In genomic region chr22:49301398-49302149, GRCh38 we compare ENCODE assay signal across 21 cellular contexts.
DNase-seq lines count a peak whose midpoint lies in the region; ATAC-seq and TF ChIP-seq lines count a peak whose summit lies in the region.
"Had no signal": no experiment of that assay in that cellular context is flagged by ENCODE, and none has a peak within 500 bp of the region (broad histone marks: within the 10 kb centered on the region; RNA-seq: fewer than 3 reads in every experiment).

No MANE protein-coding gene starts in this region.

- H3K27me3 ChIP-seq in left lung (peaks cover 0 to 52% of the 10 kb centered on the region in 2 donors), suprapubic skin (peaks cover 43% of the 10 kb centered on the region)
- H3K27me3 ChIP-seq: colonic mucosa had no signal

- H3K4me3 Mint-ChIP-seq in activated CD8-positive, alpha-beta T cell treated with anti-CD3 and anti-CD28 coated beads, Interleukin-2, amount 10 ng/mL, durations not matched to agents 7 days and 5 days: no peak overlapping the region
- no peak overlapping the region for H3K4me3 Mint-ChIP-seq in activated CD8-positive, alpha-beta T cell treated with anti-CD3 and anti-CD28 coated beads for 36 hours
- H3K4me3 Mint-ChIP-seq: activated CD4-positive, alpha-beta T cell treated with anti-CD3 and anti-CD28 coated beads, Interleukin-2, amount 10 ng/mL, durations not matched to agents 7 days and 5 days; brain; stimulated activated naive B cell treated with anti-CD40 and anti-IgM and Interleukin-4, amounts not matched to agents 10 μg/mL and 1 μg/mL and 100 μg/mL, for 72 hours; T-cell had no signal

- H3K9me3 ChIP-seq in left lung: no peaks in the 10 kb centered on the region
- H3K9me3 ChIP-seq in suprapubic skin: no peaks in the 10 kb centered on the region
- H3K9me3 ChIP-seq: A549, Caco-2, colonic mucosa, heart left ventricle had no signal

- H3K27ac Mint-ChIP-seq in activated CD8-positive, alpha-beta T cell treated with anti-CD3 and anti-CD28 coated beads, Interleukin-2, amount 10 ng/mL, durations not matched to agents 7 days and 5 days: no peak overlapping the region
- H3K27ac Mint-ChIP-seq in activated CD8-positive, alpha-beta T cell treated with anti-CD3 and anti-CD28 coated beads for 36 hours: no peak overlapping the region
- H3K27ac Mint-ChIP-seq: activated CD4-positive, alpha-beta T cell treated with anti-CD3 and anti-CD28 coated beads, Interleukin-2, amount 10 ng/mL, durations not matched to agents 7 days and 5 days; brain; stimulated activated naive B cell treated with anti-CD40 and anti-IgM and Interleukin-4, amounts not matched to agents 10 μg/mL and 1 μg/mL and 100 μg/mL, for 72 hours; T-cell had no signal

- TF ChIP-seq EP300 in suprapubic skin (IDR thresholded peaks at IDR 0.05): no peak

- DNase-seq in activated CD8-positive, alpha-beta T cell treated with anti-CD3 and anti-CD28 coated beads, Interleukin-2, amount 10 ng/mL, durations not matched to agents 7 days and 5 days: peak; percentile 14
- DNase-seq in activated CD8-positive, alpha-beta T cell treated with anti-CD3 and anti-CD28 coated beads for 36 hours: no peak
- DNase-seq in RPMI8226 (peak; percentile 29), left lung (peak; percentile 26 to 73), suprapubic skin (ENCODE audit: low spot score in 2 of 2) (peak; percentile 51 to 74), superior temporal gyrus (ENCODE audit: extremely low spot score) (no peak), NCI-H187 treated with DMSO at 0.1 percent for 48 hours (lab: John Stamatoyannopoulos, UW) (no peak), medulla oblongata (ENCODE audit: extremely low spot score) (no peak)
- DNase-seq: activated CD4-positive, alpha-beta T cell treated with anti-CD3 and anti-CD28 coated beads, Interleukin-2, amount 10 ng/mL, durations not matched to agents 7 days and 5 days; Caco-2; KBM-7; NCI-H1694; NCI-H2227 treated with DMSO at 0.1 percent for 48 hours; stimulated activated naive B cell treated with anti-CD40 and anti-IgM and Interleukin-4, amounts not matched to agents 10 μg/mL and 1 μg/mL and 100 μg/mL, for 72 hours; trophoblast cell had no signal

- no peaks in the 10 kb centered on the region for H3K9me3 Mint-ChIP-seq in activated CD8-positive, alpha-beta T cell treated with anti-CD3 and anti-CD28 coated beads, Interleukin-2, amount 10 ng/mL, durations not matched to agents 7 days and 5 days (ENCODE audit: insufficient read depth)
- H3K9me3 Mint-ChIP-seq in activated CD8-positive, alpha-beta T cell treated with anti-CD3 and anti-CD28 coated beads for 36 hours: no peaks in the 10 kb centered on the region
- H3K9me3 Mint-ChIP-seq: activated CD4-positive, alpha-beta T cell treated with anti-CD3 and anti-CD28 coated beads, Interleukin-2, amount 10 ng/mL, durations not matched to agents 7 days and 5 days; stimulated activated naive B cell treated with anti-CD40 and anti-IgM and Interleukin-4, amounts not matched to agents 10 μg/mL and 1 μg/mL and 100 μg/mL, for 72 hours; T-cell had no signal

- no peaks in the 10 kb centered on the region for H3K4me1 ChIP-seq in left lung
- peaks cover 3% of the 10 kb centered on the region for H3K4me1 ChIP-seq in suprapubic skin
- H3K4me1 ChIP-seq: A549, Caco-2, colonic mucosa had no signal

- H3K27me3 Mint-ChIP-seq in activated CD8-positive, alpha-beta T cell treated with anti-CD3 and anti-CD28 coated beads, Interleukin-2, amount 10 ng/mL, durations not matched to agents 7 days and 5 days (ENCODE audit: low read depth): no peaks in the 10 kb centered on the region
- H3K27me3 Mint-ChIP-seq in activated CD8-positive, alpha-beta T cell treated with anti-CD3 and anti-CD28 coated beads for 36 hours: peaks cover 4% of the 10 kb centered on the region
- H3K27me3 Mint-ChIP-seq: activated CD4-positive, alpha-beta T cell treated with anti-CD3 and anti-CD28 coated beads, Interleukin-2, amount 10 ng/mL, durations not matched to agents 7 days and 5 days had no signal

- intact Hi-C loops in activated CD8-positive, alpha-beta T cell treated with anti-CD3 and anti-CD28 coated beads for 36 hours (cut with micrococcal nuclease): loop anchor here (10.0 kb wide), 1 partner anchor 727 kb away; no protein-coding TSS in a partner anchor
- intact Hi-C loops in left lung (cut with DNase I): loop anchor here in 1 of 2 donors (10.0 kb wide), 1 partner anchor 727 kb away; no protein-coding TSS in a partner anchor

- H3K36me3 ChIP-seq in left lung (no peaks in the 10 kb centered on the region), suprapubic skin (no peaks in the 10 kb centered on the region)
- H3K36me3 ChIP-seq: colonic mucosa, heart left ventricle had no signal

- CTCF ChIA-PET in activated CD8-positive, alpha-beta T cell treated with anti-CD3 and anti-CD28 coated beads, Interleukin-2, amount 10 ng/mL, durations not matched to agents 7 days and 5 days (lab: Charles Lee): no interaction called here
- CTCF ChIA-PET in activated CD8-positive, alpha-beta T cell treated with anti-CD3 and anti-CD28 coated beads for 36 hours (lab: Charles Lee): no interaction called here

- no peak for ATAC-seq in activated CD8-positive, alpha-beta T cell treated with anti-CD3 and anti-CD28 coated beads, Interleukin-2, amount 10 ng/mL, durations not matched to agents 7 days and 5 days
- ATAC-seq in activated CD8-positive, alpha-beta T cell treated with anti-CD3 and anti-CD28 coated beads for 36 hours: no peak
- no peak for ATAC-seq in left lung
- ATAC-seq: A549; heart left ventricle; stimulated activated naive B cell treated with anti-CD40 and anti-IgM and Interleukin-4, amounts not matched to agents 10 μg/mL and 1 μg/mL and 100 μg/mL, for 72 hours; T-cell had no signal

- no peaks in the 10 kb centered on the region for H3K36me3 Mint-ChIP-seq in activated CD8-positive, alpha-beta T cell treated with anti-CD3 and anti-CD28 coated beads, Interleukin-2, amount 10 ng/mL, durations not matched to agents 7 days and 5 days (ENCODE audit: low read depth)
- H3K36me3 Mint-ChIP-seq in activated CD8-positive, alpha-beta T cell treated with anti-CD3 and anti-CD28 coated beads for 36 hours (ENCODE audit: low read depth): no peaks in the 10 kb centered on the region
- H3K36me3 Mint-ChIP-seq: brain; stimulated activated naive B cell treated with anti-CD40 and anti-IgM and Interleukin-4, amounts not matched to agents 10 μg/mL and 1 μg/mL and 100 μg/mL, for 72 hours; T-cell had no signal

- 77% methylated on average over 18 of the region's 37 CpGs for WGBS in suprapubic skin

- H3K4me3 ChIP-seq in left lung (no peak overlapping the region), suprapubic skin (no peak overlapping the region)
- H3K4me3 ChIP-seq: A549, colonic mucosa, heart left ventricle, lung had no signal

- TF ChIP-seq POLR2A in suprapubic skin (IDR thresholded peaks at IDR 0.05): no peak

- POLR2A ChIA-PET in activated CD8-positive, alpha-beta T cell treated with anti-CD3 and anti-CD28 coated beads, Interleukin-2, amount 10 ng/mL, durations not matched to agents 7 days and 5 days (lab: Charles Lee): no interaction called here
- POLR2A ChIA-PET in activated CD8-positive, alpha-beta T cell treated with anti-CD3 and anti-CD28 coated beads for 36 hours (lab: Charles Lee): no interaction called here

- H3K27ac ChIP-seq in left lung: no peak overlapping the region
- H3K27ac ChIP-seq in suprapubic skin: no peak overlapping the region
- H3K27ac ChIP-seq: A549, colonic mucosa, heart left ventricle had no signal

- H3K4me1 Mint-ChIP-seq in activated CD8-positive, alpha-beta T cell treated with anti-CD3 and anti-CD28 coated beads, Interleukin-2, amount 10 ng/mL, durations not matched to agents 7 days and 5 days (ENCODE audit: low read depth): no peaks in the 10 kb centered on the region
- no peaks in the 10 kb centered on the region for H3K4me1 Mint-ChIP-seq in activated CD8-positive, alpha-beta T cell treated with anti-CD3 and anti-CD28 coated beads for 36 hours (ENCODE audit: low read depth)
- H3K4me1 Mint-ChIP-seq: activated CD4-positive, alpha-beta T cell treated with anti-CD3 and anti-CD28 coated beads, Interleukin-2, amount 10 ng/mL, durations not matched to agents 7 days and 5 days; stimulated activated naive B cell treated with anti-CD40 and anti-IgM and Interleukin-4, amounts not matched to agents 10 μg/mL and 1 μg/mL and 100 μg/mL, for 72 hours; T-cell had no signal

- TF ChIP-seq CTCF in activated CD8-positive, alpha-beta T cell treated with anti-CD3 and anti-CD28 coated beads for 36 hours (IDR thresholded peaks at IDR 0.05): no peak
- TF ChIP-seq CTCF in left lung (IDR thresholded peaks at IDR 0.05) (no peak), suprapubic skin (IDR thresholded peaks at IDR 0.05) (no peak)

Comparison
In these comparisons a context has a peak if more than half of its experiments do, and no peak if none do; other contexts are left out.
1. DNase-seq: peak in activated CD8-positive, alpha-beta T cell treated with anti-CD3 and anti-CD28 coated beads, Interleukin-2, amount 10 ng/mL, durations not matched to agents 7 days and 5 days (single experiment), RPMI8226 (single experiment), left lung (2 of 2) and suprapubic skin (2 of 2); none in activated CD8-positive, alpha-beta T cell treated with anti-CD3 and anti-CD28 coated beads for 36 hours (single experiment), superior temporal gyrus (single experiment), NCI-H187 treated with DMSO at 0.1 percent for 48 hours (single experiment) and medulla oblongata (single experiment).